19 cellular contexts compared by ENCODE assay signal in the genomic region with DNA sequence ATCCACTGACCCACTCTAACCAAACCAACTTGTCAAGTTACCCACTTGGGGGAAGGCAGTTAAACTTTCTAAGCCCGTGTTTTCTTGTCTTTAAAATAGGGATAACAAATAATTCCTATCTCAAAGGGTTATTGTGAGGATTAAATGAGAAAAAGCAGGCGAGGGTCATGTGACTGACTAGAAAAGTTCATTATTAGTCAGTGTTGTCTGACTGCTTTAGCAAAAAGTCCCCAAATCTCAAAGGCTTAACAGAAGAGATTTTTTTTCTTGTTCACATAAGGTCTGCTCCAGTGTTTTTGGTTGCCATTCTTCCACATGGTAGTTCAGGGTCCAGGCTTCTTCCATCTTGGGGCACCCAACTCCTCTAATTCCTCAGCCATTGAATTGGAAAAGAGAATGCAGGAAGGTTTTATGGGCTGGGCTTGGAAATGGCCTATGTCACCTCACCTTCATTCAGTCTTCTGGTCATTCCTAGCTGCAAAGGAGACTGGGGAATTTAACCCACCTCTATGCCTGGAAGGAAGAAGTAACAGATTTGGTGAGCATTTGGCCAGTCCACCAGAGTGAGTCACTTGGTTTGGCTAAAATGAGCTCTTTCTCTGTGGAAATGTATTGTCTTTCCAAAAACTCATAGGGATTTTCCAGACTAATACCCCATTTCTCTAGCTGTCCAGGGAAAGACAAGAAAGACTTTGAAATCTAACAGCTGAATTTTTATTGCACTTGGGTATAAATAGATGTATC.
DNase-seq lines count a peak whose midpoint lies in the region; ATAC-seq and TF ChIP-seq lines count a peak whose summit lies in the region.
"Had no signal": no experiment of that assay in that cellular context is flagged by ENCODE, and none has a peak within 500 bp of the region (broad histone marks: within the 10 kb centered on the region; RNA-seq: fewer than 3 reads in every experiment).

No MANE protein-coding gene starts in this region.

- no peaks in the 10 kb centered on the region for H3K27me3 ChIP-seq in stomach smooth muscle (ENCODE audit: control insufficient read depth in 1 of 2, insufficient read depth in 2 of 2, low read length in 2 of 2)
- H3K27me3 ChIP-seq: upper lobe of left lung had no signal

- peaks cover 25% of the 10 kb centered on the region for H3K4me1 ChIP-seq in stomach smooth muscle (ENCODE audit: control insufficient read depth, insufficient read depth, low read length)

- H3K4me3 Mint-ChIP-seq in immature natural killer cell: no peak overlapping the region
- H3K4me3 Mint-ChIP-seq: memory B cell, T-helper 17 cell had no signal

- peak overlapping the region; percentile 56 for H3K27ac ChIP-seq in stomach smooth muscle (ENCODE audit: low read length)

- H3K4me3 ChIP-seq in fibroblast of pulmonary artery (replicated peaks; ENCODE audit: low read depth, low read length): no peak overlapping the region
- H3K4me3 ChIP-seq in stomach smooth muscle (ENCODE audit: low read length in 2 of 2): no peak overlapping the region
- H3K4me3 ChIP-seq: upper lobe of left lung had no signal

- H3K27ac Mint-ChIP-seq in immature natural killer cell: no peak overlapping the region
- H3K27ac Mint-ChIP-seq: activated naive CD4-positive, alpha-beta T cell treated with anti-CD3 and anti-CD28 coated beads, Interleukin-2, amount 50 U/mL, for 72 hours; memory B cell; T-helper 17 cell had no signal

- TF ChIP-seq CTCF in fibroblast of pulmonary artery (IDR thresholded peaks at IDR 0.05; ENCODE audit: low read length, missing control alignments): no peak

- peaks cover 0 to 8% (median 3%) of the 10 kb centered on the region in 3 donors for H3K27me3 Mint-ChIP-seq in immature natural killer cell (ENCODE audit: low read depth in 3 of 3)

- ATAC-seq in GM19035 (IDR thresholded peaks at IDR 0.05; ENCODE audit: unreplicated experiment) (peak; percentile 59), HG03159 (IDR thresholded peaks at IDR 0.05; ENCODE audit: unreplicated experiment) (no peak)
- ATAC-seq: activated naive CD4-positive, alpha-beta T cell treated with anti-CD3 and anti-CD28 coated beads, Interleukin-2, amount 50 U/mL, for 72 hours; T-helper 17 cell had no signal

- no peaks in the 10 kb centered on the region for H3K9me3 Mint-ChIP-seq in immature natural killer cell
- H3K9me3 Mint-ChIP-seq: activated naive CD4-positive, alpha-beta T cell treated with anti-CD3 and anti-CD28 coated beads, Interleukin-2, amount 50 U/mL, for 72 hours; memory B cell had no signal

- no peaks in the 10 kb centered on the region for H3K9me3 ChIP-seq in stomach smooth muscle (ENCODE audit: control insufficient read depth in 2 of 2, low read length in 2 of 2)
- H3K9me3 ChIP-seq: upper lobe of left lung had no signal

- peak overlapping the region in 1 of 2 donors; percentile 13 for H3K9ac ChIP-seq in stomach smooth muscle (ENCODE audit: low read length in 2 of 2)

- no peaks in the 10 kb centered on the region for H3K4me1 Mint-ChIP-seq in immature natural killer cell
- H3K4me1 Mint-ChIP-seq: memory B cell had no signal

- H3K36me3 Mint-ChIP-seq in immature natural killer cell: no peaks in the 10 kb centered on the region
- H3K36me3 Mint-ChIP-seq: activated naive CD4-positive, alpha-beta T cell treated with anti-CD3 and anti-CD28 coated beads, Interleukin-2, amount 50 U/mL, for 72 hours; memory B cell had no signal

- DNase-seq in NCI-H226: peak; percentile 33
- DNase-seq in fibroblast of pulmonary artery (ENCODE audit: low read depth): peak; percentile 55
- no peak for DNase-seq in dedifferentiated amniotic fluid mesenchymal stem cell (ENCODE audit: extremely low spot score)
- no peak for DNase-seq in GF-D8 (lab: John Stamatoyannopoulos, UW)
- no peak for DNase-seq in immature natural killer cell
- DNase-seq: activated CD4-positive, CD25-positive, alpha-beta regulatory T cell treated with anti-CD3 and anti-CD28 coated beads, Interleukin-2, amount 50 U/mL, for 72 hours; C1 segment of cervical spinal cord; DND-41; NCI-H1694 treated with DMSO at 0.1 percent for 48 hours; NCI-H748 treated with DMSO at 0.1 percent for 48 hours; occipital lobe; stimulated activated CD4-positive, alpha-beta T cell treated with anti-CD3 and anti-CD28 coated beads, Interleukin-15, amount 100 ng/mL, for 24 hours; T-helper 17 cell; upper lobe of left lung had no signal

- H3K36me3 ChIP-seq in stomach smooth muscle (ENCODE audit: control insufficient read depth in 2 of 2, insufficient read depth in 2 of 2, low read length in 2 of 2): peaks cover 0 to 8% of the 10 kb centered on the region in 2 donors
- H3K36me3 ChIP-seq: upper lobe of left lung had no signal

Comparison
In these comparisons a context has a peak if more than half of its experiments do, and no peak if none do; other contexts are left out.
1. DNase-seq: peak in NCI-H226 (single experiment) and fibroblast of pulmonary artery (single experiment); none in dedifferentiated amniotic fluid mesenchymal stem cell (single experiment), GF-D8 (single experiment) and immature natural killer cell (0 of 3).